ENCODE assay signal across 20 cellular contexts in genomic region chr14:67068246-67068645, GRCh38.
DNase-seq lines count a peak whose midpoint lies in the region; ATAC-seq and TF ChIP-seq lines count a peak whose summit lies in the region.
"Had no signal": no experiment of that assay in that cellular context is flagged by ENCODE, and none has a peak within 500 bp of the region (broad histone marks: within the 10 kb centered on the region; RNA-seq: fewer than 3 reads in every experiment).

No MANE protein-coding gene starts in this region.

- no peak overlapping the region for H4K8ac ChIP-seq in mesendoderm (ENCODE audit: low read depth, low read length)

- H3K79me2 ChIP-seq in OCI-LY1 (ENCODE audit: insufficient read depth, low read length): no peaks in the 10 kb centered on the region
- no peaks in the 10 kb centered on the region for H3K79me2 ChIP-seq in mesendoderm (ENCODE audit: control insufficient read depth, insufficient read depth, low read length)

- H3F3A ChIP-seq in OCI-LY1 (ENCODE audit: insufficient read depth, low read length): no peaks in the 10 kb centered on the region

- WGBS in endodermal cell (ENCODE audit: insufficient coverage in 1 of 2, insufficient read length in 1 of 2), 2 experiments: 100% methylated on average over 1 of the region's 1 CpG
- no CpG with 5 or more reads among the region's 1 CpG for WGBS in mesendoderm (ENCODE audit: extremely low coverage, insufficient coverage, low lambda C conversion rate)

- no peaks in the 10 kb centered on the region for H3K9me3 ChIP-seq in OCI-LY1 (ENCODE audit: low read length)
- no peaks in the 10 kb centered on the region for H3K9me3 ChIP-seq in endodermal cell (ENCODE audit: control insufficient read depth, low read length)

- H2AK5ac ChIP-seq in mesendoderm (ENCODE audit: low read length): no peak overlapping the region

- H3K4me3 Mint-ChIP-seq in endodermal cell (no peak overlapping the region), nephron (no peak overlapping the region)
- H3K4me3 Mint-ChIP-seq: CD8-positive, alpha-beta T cell; GM23338 had no signal

- H3K9me3 Mint-ChIP-seq in endodermal cell: peaks cover 19% of the 10 kb centered on the region
- peaks cover 6% of the 10 kb centered on the region for H3K9me3 Mint-ChIP-seq in nephron
- H3K9me3 Mint-ChIP-seq: GM23338 had no signal

- H3K79me1 ChIP-seq in mesendoderm (ENCODE audit: low read length): no peaks in the 10 kb centered on the region

- H3K27me3 Mint-ChIP-seq in endodermal cell (ENCODE audit: insufficient read depth) (no peaks in the 10 kb centered on the region), nephron (ENCODE audit: low read depth) (no peaks in the 10 kb centered on the region)

- no peak overlapping the region for H2BK120ac ChIP-seq in mesendoderm (ENCODE audit: low read depth, low read length)

- H3K27me3 ChIP-seq in OCI-LY1 (ENCODE audit: insufficient read depth, low read length) (no peaks in the 10 kb centered on the region), endodermal cell (ENCODE audit: control insufficient read depth, insufficient read depth, low read length, poor library complexity, severe bottlenecking) (no peaks in the 10 kb centered on the region), mesendoderm (ENCODE audit: insufficient read depth, low read length, poor library complexity) (no peaks in the 10 kb centered on the region)

- DNase-seq in EL (peak; percentile 34), endodermal cell (no peak), mesendoderm (no peak), NCI-H2081 (lab: John Stamatoyannopoulos, UW) (no peak)
- DNase-seq: DMS79 treated with DMSO at 0.1 percent for 48 hours; GDM1; NCI-H146; NCI-H2107; NCI-H69; NK-92 treated with Interleukin-12 subunit alpha and Interleukin-12 subunit beta, amount 100 ng/mL, for 24 hours; RPMI8226; SIG-M5 had no signal

- H3K9ac ChIP-seq in OCI-LY1 (ENCODE audit: low read length): no peak overlapping the region
- H3K9ac ChIP-seq in endodermal cell (ENCODE audit: extremely low read depth, low read length, poor library complexity, severe bottlenecking): no peak overlapping the region
- H3K9ac ChIP-seq in mesendoderm (ENCODE audit: low read length): no peak overlapping the region
- H3K9ac ChIP-seq: KMS-11 had no signal

- H3K56ac ChIP-seq in mesendoderm (ENCODE audit: low read length): no peak overlapping the region

- H4K5ac ChIP-seq in mesendoderm (ENCODE audit: low read length): no peak overlapping the region

- ATAC-seq in GM19467 (IDR thresholded peaks at IDR 0.05; ENCODE audit: unreplicated experiment) (no peak), HG03097 (IDR thresholded peaks at IDR 0.05; ENCODE audit: low FRiP score, unreplicated experiment) (no peak)
- ATAC-seq: CD8-positive, alpha-beta T cell; GM23338; HCT116 had no signal

- H3K4me1 Mint-ChIP-seq in endodermal cell (peaks cover 17% of the 10 kb centered on the region), nephron (peaks cover 9% of the 10 kb centered on the region)

- H2BK5ac ChIP-seq in mesendoderm (ENCODE audit: low read length): no peak overlapping the region

- H3K27ac ChIP-seq in OCI-LY1 (ENCODE audit: low read depth, low read length, poor library complexity, severe bottlenecking) (no peak overlapping the region), endodermal cell (ENCODE audit: low read depth, low read length) (no peak overlapping the region), mesendoderm (ENCODE audit: low read depth, low read length) (no peak overlapping the region)
- H3K27ac ChIP-seq: KMS-11 had no signal

- no peak overlapping the region for H2AFZ ChIP-seq in OCI-LY1 (ENCODE audit: low read length)
- H2AFZ ChIP-seq: GM23338 had no signal

- H3K4me2 ChIP-seq in OCI-LY1 (ENCODE audit: low read length) (peak overlapping the region; percentile 53; the same call in 1 of the 2 replicates), mesendoderm (ENCODE audit: low read length) (no peak overlapping the region)
- H3K4me2 ChIP-seq: GM23338, KMS-11 had no signal

- no peaks in the 10 kb centered on the region for H3K9me2 ChIP-seq in OCI-LY1 (ENCODE audit: low read depth, low read length)

- no peak overlapping the region for H3K18ac ChIP-seq in mesendoderm (ENCODE audit: low read length)

- H3K4me3 ChIP-seq in OCI-LY1 (ENCODE audit: low read depth, low read length, poor library complexity, severe bottlenecking): peak overlapping the region; percentile 45
- H3K4me3 ChIP-seq in endodermal cell (ENCODE audit: low read length): peak overlapping the region; percentile 59
- H3K4me3 ChIP-seq in mesendoderm (ENCODE audit: low read length): no peak overlapping the region
- H3K4me3 ChIP-seq: GM23338 had no signal

- no peak overlapping the region for H3K23ac ChIP-seq in mesendoderm (ENCODE audit: low read length)

- H3K36me3 ChIP-seq in OCI-LY1 (ENCODE audit: insufficient read depth, low read length) (no peaks in the 10 kb centered on the region), endodermal cell (ENCODE audit: control insufficient read depth, insufficient read depth, low read length) (no peaks in the 10 kb centered on the region), mesendoderm (ENCODE audit: control insufficient read depth, insufficient read depth, low read length) (no peaks in the 10 kb centered on the region)

- no peak overlapping the region for H3K4ac ChIP-seq in mesendoderm (ENCODE audit: low read depth, low read length)

- H3K36me3 Mint-ChIP-seq in endodermal cell (ENCODE audit: low read depth): no peaks in the 10 kb centered on the region
- peaks cover 42% of the 10 kb centered on the region for H3K36me3 Mint-ChIP-seq in nephron (ENCODE audit: low read depth)

- no peak overlapping the region for H2BK15ac ChIP-seq in mesendoderm (replicated peaks; ENCODE audit: low read depth)

- TF ChIP-seq CTCF in OCI-LY1 (IDR thresholded peaks at IDR 0.05; ENCODE audit: low read length) (no peak), endodermal cell (conservative IDR thresholded peaks at IDR 0.05) (no peak), nephron (IDR thresholded peaks at IDR 0.05; ENCODE audit: unreplicated experiment in 3 of 3) (no peak)

- no peaks in the 10 kb centered on the region for H4K20me1 ChIP-seq in OCI-LY1 (ENCODE audit: insufficient read depth, low read length)

- H3K27ac Mint-ChIP-seq in endodermal cell (no peak overlapping the region), nephron (peak overlapping the region in 2 of 3 experiments; percentile 38 to 49)
- H3K27ac Mint-ChIP-seq: CD8-positive, alpha-beta T cell; GM23338 had no signal

- H3K4me1 ChIP-seq in OCI-LY1 (ENCODE audit: insufficient read depth, low read length, severe bottlenecking) (peaks cover 6% of the 10 kb centered on the region), endodermal cell (ENCODE audit: control insufficient read depth, insufficient read depth, low read length) (no peaks in the 10 kb centered on the region), mesendoderm (ENCODE audit: control insufficient read depth, low read depth, low read length) (no peaks in the 10 kb centered on the region)
